In the genomic region with DNA sequence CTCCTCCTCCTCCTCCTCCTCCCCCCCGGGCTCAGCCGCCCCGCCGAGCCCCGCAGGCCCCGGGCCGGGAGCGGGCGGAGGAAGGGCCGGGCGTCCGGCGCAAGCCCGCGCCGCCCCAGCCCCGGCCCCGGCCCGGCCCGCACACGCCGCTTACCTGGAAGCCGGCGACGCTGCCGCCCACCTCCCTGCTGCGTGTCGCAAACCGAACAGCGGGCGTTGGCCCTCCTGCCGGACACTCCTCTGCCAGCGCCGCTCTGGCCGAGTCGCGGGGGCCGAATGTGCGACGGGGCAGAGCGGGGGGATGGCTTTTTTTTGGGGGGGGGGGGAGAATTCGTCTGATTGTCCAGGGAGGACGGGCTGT, we compare ENCODE assay signal across 9 cellular contexts. TPM values are rescaled to one million over a fixed set of nuclear protein-coding genes. Genes with fewer than 3 reads are reported as not detected.
DNase-seq lines count a peak whose midpoint lies in the region; ATAC-seq lines count a peak whose summit lies in the region.
"Had no signal": no experiment of that assay in that cellular context is flagged by ENCODE, and none has a peak within 500 bp of the region (broad histone marks: within the 10 kb centered on the region; RNA-seq: fewer than 3 reads in every experiment).

No MANE protein-coding gene starts in this region.

- H3K4me1 ChIP-seq in iPS DF 6.9 (ENCODE audit: control insufficient read depth, insufficient read depth, low read length) = peaks cover 7% of the 10 kb centered on the region

- H3K9me3 ChIP-seq in iPS DF 6.9 (ENCODE audit: control insufficient read depth, insufficient read depth, low read length) = no peaks in the 10 kb centered on the region

- peak overlapping the region; percentile 56 for H3K27ac Mint-ChIP-seq in activated T-helper 17 cell treated with anti-CD3 and anti-CD28 coated beads, Interleukin-2, amount 50 U/mL, for 72 hours
- H3K27ac Mint-ChIP-seq: T-helper 1 cell treated with Interleukin-12 subunit alpha and Interleukin-12 subunit beta and Interleukin-4 antibody, amounts not matched to agents 30 μg/mL and 1 μg/mL, for 36 hours had no signal

- H3K27ac ChIP-seq in iPS DF 6.9 (ENCODE audit: low read length) = no peak overlapping the region
- peak overlapping the region in 1 of 21 experiments; percentile 45 for H3K27ac ChIP-seq in skin epidermis

- H3K36me3 ChIP-seq in H7 (replicated peaks; ENCODE audit: control insufficient read depth, insufficient read depth, low read length) = no peaks in the 10 kb centered on the region
- no peaks in the 10 kb centered on the region for H3K36me3 ChIP-seq in iPS DF 6.9 (ENCODE audit: control insufficient read depth, insufficient read depth, low read length)

- peaks cover 27% of the 10 kb centered on the region for H3K36me3 Mint-ChIP-seq in activated T-helper 17 cell treated with anti-CD3 and anti-CD28 coated beads, Interleukin-2, amount 50 U/mL, for 72 hours (ENCODE audit: low read depth)

- peak overlapping the region; percentile 69 for H3K4me3 Mint-ChIP-seq in activated T-helper 17 cell treated with anti-CD3 and anti-CD28 coated beads, Interleukin-2, amount 50 U/mL, for 72 hours

- ATAC-seq in activated T-helper 17 cell treated with anti-CD3 and anti-CD28 coated beads, Interleukin-2, amount 50 U/mL, for 72 hours (replicated peaks) = no peak
- ATAC-seq in HG02852 (IDR thresholded peaks at IDR 0.05; ENCODE audit: unreplicated experiment) = no peak
- ATAC-seq in GM21786 (IDR thresholded peaks at IDR 0.05; ENCODE audit: unreplicated experiment) = no peak
- ATAC-seq in HG02870 (IDR thresholded peaks at IDR 0.05; ENCODE audit: unreplicated experiment) = no peak

- H3K9me3 Mint-ChIP-seq in activated T-helper 17 cell treated with anti-CD3 and anti-CD28 coated beads, Interleukin-2, amount 50 U/mL, for 72 hours = no peaks in the 10 kb centered on the region
- H3K9me3 Mint-ChIP-seq: T-helper 1 cell treated with Interleukin-12 subunit alpha and Interleukin-12 subunit beta and Interleukin-4 antibody, amounts not matched to agents 30 μg/mL and 1 μg/mL, for 36 hours had no signal

- peaks cover 31% of the 10 kb centered on the region for H3K27me3 Mint-ChIP-seq in activated T-helper 17 cell treated with anti-CD3 and anti-CD28 coated beads, Interleukin-2, amount 50 U/mL, for 72 hours

- DNase-seq in H7 (peak; percentile 90), iPS DF 6.9 (ENCODE audit: low read depth, low spot score) (no peak), mucosa of gallbladder (ENCODE audit: low spot score) (no peak)

- H3K4me3 ChIP-seq in H7 (ENCODE audit: insufficient read depth, low read depth, low read length) (peak overlapping the region; percentile 36), iPS DF 6.9 (ENCODE audit: low read length) (peak overlapping the region; percentile 15; the same call in 1 of the 2 replicates), skin epidermis (peak overlapping the region; percentile 1 to 28 (median 23))

- no CpG with 5 or more reads among the region's 43 CpGs for WGBS in iPS DF 6.9 (ENCODE audit: insufficient coverage, insufficient read length)

- H3K4me1 Mint-ChIP-seq in activated T-helper 17 cell treated with anti-CD3 and anti-CD28 coated beads, Interleukin-2, amount 50 U/mL, for 72 hours = peaks cover 18% of the 10 kb centered on the region

- peaks cover 69% of the 10 kb centered on the region for H3K27me3 ChIP-seq in H7 (ENCODE audit: control insufficient read depth, insufficient read depth, low read length)
- peaks cover 45% of the 10 kb centered on the region for H3K27me3 ChIP-seq in iPS DF 6.9 (ENCODE audit: control insufficient read depth, insufficient read depth, low read length)

RNA-seq across cellular contexts. Expression of a gene that starts 1.1 kb away (rescaled TPM):
- 0.78 and 1.2 TPM in 2 replicates for total RNA-seq in H7 (2014; rRNA removed; shearing (Covaris generic))
- 100 to 1,000 TPM in 1 of 2 donors, 1 to 10 TPM in 1; 7.4 to 287 TPM for total RNA-seq in activated T-helper 17 cell treated with anti-CD3 and anti-CD28 coated beads, Interleukin-2, amount 50 U/mL, for 72 hours
- total RNA-seq in mucosa of gallbladder = 32.5 TPM

RNA-seq across cellular contexts. Expression of a gene that starts 23.0 kb away (rescaled TPM):
- total RNA-seq in H7 (2014; rRNA removed; shearing (Covaris generic)) = not detected in 2 replicates
- not detected for total RNA-seq in activated T-helper 17 cell treated with anti-CD3 and anti-CD28 coated beads, Interleukin-2, amount 50 U/mL, for 72 hours
- total RNA-seq in mucosa of gallbladder = 1.2 TPM

RNA-seq across cellular contexts. Expression of a gene that starts 33.6 kb away (rescaled TPM):
- total RNA-seq in H7 (2014; rRNA removed; shearing (Covaris generic)) = not detected in 2 replicates
- total RNA-seq in activated T-helper 17 cell treated with anti-CD3 and anti-CD28 coated beads, Interleukin-2, amount 50 U/mL, for 72 hours = not detected
- total RNA-seq in mucosa of gallbladder = 2.1 TPM
